Comparison of ENCODE assay signal across 32 cellular contexts in genomic region chr5:161201558-161201957, GRCh38.
"Had no signal": no experiment of that assay in that cellular context is flagged by ENCODE, and none has a peak within 500 bp of the region (broad histone marks: within the 10 kb centered on the region; RNA-seq: fewer than 3 reads in every experiment).

No MANE protein-coding gene starts in this region.

- H3K4me3 ChIP-seq: adrenal gland, ascending aorta, body of pancreas, breast epithelium, cardiac muscle cell had no signal

- DNase-seq: activated effector memory CD4-positive, alpha-beta T cell treated with anti-CD3 and anti-CD28 coated beads, Interleukin-2, amount 50 U/mL, for 16 hours; activated effector memory CD4-positive, alpha-beta T cell treated with Interleukin-2 at 50 U/mL for 16 hours; activated gamma-delta T cell; activated gamma-delta T cell treated with Interleukin-2 at 50 U/mL for 16 hours; activated naive CD4-positive, alpha-beta T cell; activated naive CD4-positive, alpha-beta T cell treated with anti-CD3 and anti-CD28 coated beads for 36 hours; activated naive CD4-positive, alpha-beta T cell treated with anti-CD3 and anti-CD28 coated beads, Interleukin-2, amount 10 ng/mL, durations not matched to agents 7 days and 5 days; activated naive CD4-positive, alpha-beta T cell treated with anti-CD3 and anti-CD28 coated beads, Interleukin-2, amount 50 U/mL, for 16 hours; activated naive CD4-positive, alpha-beta T cell treated with Interleukin-2 at 50 U/mL for 16 hours; activated naive CD8-positive, alpha-beta T cell treated with anti-CD3 and anti-CD28 coated beads for 36 hours; activated naive CD8-positive, alpha-beta T cell treated with anti-CD3 and anti-CD28 coated beads, Interleukin-2, amount 10 ng/mL, durations not matched to agents 7 days and 5 days; activated naive CD8-positive, alpha-beta T cell treated with anti-CD3 and anti-CD28 coated beads, Interleukin-2, amount 50 U/mL, for 24 hours; activated T-cell treated with anti-CD3 and anti-CD28 coated beads, Interleukin-2, amount 50 U/mL, for 1 hour; activated T-cell treated with anti-CD3 and anti-CD28 coated beads, Interleukin-2, amount 50 U/mL, for 24 hours; activated T-cell treated with anti-CD3 and anti-CD28 coated beads, Interleukin-2, amount 50 U/mL, for 4 hours; activated T-cell treated with anti-CD3 and anti-CD28 coated beads, Interleukin-2, amount 50 U/mL, for 48 hours; activated T-cell treated with anti-CD3 and anti-CD28 coated beads, Interleukin-2, amount 50 U/mL, for 72 hours; adrenal gland; amniotic stem cell; amygdala; anterior cingulate cortex; aorta; body of pancreas; brain microvascular endothelial cell; caudate nucleus; central memory CD4-positive, alpha-beta T cell; cerebellar nuclear complex had no signal

- H3K36me3 ChIP-seq: adrenal gland, ascending aorta, brain microvascular endothelial cell, cardiac muscle cell had no signal

- H3K27ac ChIP-seq: adrenal gland, ascending aorta, body of pancreas, brain microvascular endothelial cell, breast epithelium, cardiac muscle cell had no signal

- ATAC-seq: activated naive CD4-positive, alpha-beta T cell treated with anti-CD3 and anti-CD28 coated beads, Interleukin-2, amount 50 U/mL, for 72 hours; activated naive CD8-positive, alpha-beta T cell treated with anti-CD3 and anti-CD28 coated beads, Interleukin-2, amount 50 U/mL, for 24 hours; activated T-cell treated with anti-CD3 and anti-CD28 coated beads, Interleukin-2, amount 50 U/mL, for 4 hours; activated T-cell treated with anti-CD3 and anti-CD28 coated beads, Interleukin-2, amount 50 U/mL, for 72 hours; activated T-helper 17 cell treated with anti-CD3 and anti-CD28 coated beads, Interleukin-2, amount 50 U/mL, for 72 hours; body of pancreas had no signal

- H3K27me3 ChIP-seq: adrenal gland, ascending aorta, body of pancreas, brain microvascular endothelial cell, breast epithelium, cardiac muscle cell had no signal

- H3K9me3 ChIP-seq: ascending aorta, body of pancreas, breast epithelium had no signal
